3 cellular contexts compared by ENCODE assay signal in genomic region chr5:174725991-174726601, GRCh38.
TF ChIP-seq lines count a peak whose summit lies in the region.

No MANE protein-coding gene starts in this region.

TF ChIP-seq in HEK293, 187 proteins besides CTCF, POLR2A, EP300 and RAD21 (continues in another document):
- TF ChIP-seq OSR2 (tag by site-specific recombination; IDR thresholded peaks at IDR 0.05): no peak
- no peak for TF ChIP-seq ZSCAN5A (tag by site-specific recombination; IDR thresholded peaks at IDR 0.05)
- TF ChIP-seq, protein P1, sequence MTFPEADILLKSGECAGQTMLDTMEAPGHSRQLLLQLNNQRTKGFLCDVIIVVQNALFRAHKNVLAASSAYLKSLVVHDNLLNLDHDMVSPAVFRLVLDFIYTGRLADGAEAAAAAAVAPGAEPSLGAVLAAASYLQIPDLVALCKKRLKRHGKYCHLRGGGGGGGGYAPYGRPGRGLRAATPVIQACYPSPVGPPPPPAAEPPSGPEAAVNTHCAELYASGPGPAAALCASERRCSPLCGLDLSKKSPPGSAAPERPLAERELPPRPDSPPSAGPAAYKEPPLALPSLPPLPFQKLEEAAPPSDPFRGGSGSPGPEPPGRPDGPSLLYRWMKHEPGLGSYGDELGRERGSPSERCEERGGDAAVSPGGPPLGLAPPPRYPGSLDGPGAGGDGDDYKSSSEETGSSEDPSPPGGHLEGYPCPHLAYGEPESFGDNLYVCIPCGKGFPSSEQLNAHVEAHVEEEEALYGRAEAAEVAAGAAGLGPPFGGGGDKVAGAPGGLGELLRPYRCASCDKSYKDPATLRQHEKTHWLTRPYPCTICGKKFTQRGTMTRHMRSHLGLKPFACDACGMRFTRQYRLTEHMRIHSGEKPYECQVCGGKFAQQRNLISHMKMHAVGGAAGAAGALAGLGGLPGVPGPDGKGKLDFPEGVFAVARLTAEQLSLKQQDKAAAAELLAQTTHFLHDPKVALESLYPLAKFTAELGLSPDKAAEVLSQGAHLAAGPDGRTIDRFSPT (tag by site-specific recombination; IDR thresholded peaks at IDR 0.05): no peak
- TF ChIP-seq YY1 (tag by site-specific recombination; IDR thresholded peaks at IDR 0.05): no peak
- peak; percentile 62; the same call in 1 of the 2 replicates for TF ChIP-seq PRDM1 (tag by site-specific recombination; IDR thresholded peaks at IDR 0.05)
- no peak for TF ChIP-seq ZNF521 (tag by site-specific recombination; IDR thresholded peaks at IDR 0.05)
- no peak for TF ChIP-seq ZNF785 (tag by site-specific recombination; IDR thresholded peaks at IDR 0.05)
- TF ChIP-seq HOXA7 (CRISPR knock-in tag; IDR thresholded peaks at IDR 0.05; ENCODE audit: borderline replicate concordance): no peak
- peak; percentile 74 for TF ChIP-seq SCRT2 (tag by site-specific recombination; IDR thresholded peaks at IDR 0.05)
- peak; percentile 13; the same call in 1 of the 2 replicates for TF ChIP-seq SCRT1 (tag by site-specific recombination; IDR thresholded peaks at IDR 0.05; ENCODE audit: borderline replicate concordance)
- no peak for TF ChIP-seq ZNF202 (tag by site-specific recombination; IDR thresholded peaks at IDR 0.05; ENCODE audit: borderline replicate concordance)
- no peak for TF ChIP-seq ZIC2 (tag by site-specific recombination; IDR thresholded peaks at IDR 0.05)
- no peak for TF ChIP-seq ZNF776 (tag by site-specific recombination; IDR thresholded peaks at IDR 0.05; ENCODE audit: borderline replicate concordance)
- TF ChIP-seq, protein P2, sequence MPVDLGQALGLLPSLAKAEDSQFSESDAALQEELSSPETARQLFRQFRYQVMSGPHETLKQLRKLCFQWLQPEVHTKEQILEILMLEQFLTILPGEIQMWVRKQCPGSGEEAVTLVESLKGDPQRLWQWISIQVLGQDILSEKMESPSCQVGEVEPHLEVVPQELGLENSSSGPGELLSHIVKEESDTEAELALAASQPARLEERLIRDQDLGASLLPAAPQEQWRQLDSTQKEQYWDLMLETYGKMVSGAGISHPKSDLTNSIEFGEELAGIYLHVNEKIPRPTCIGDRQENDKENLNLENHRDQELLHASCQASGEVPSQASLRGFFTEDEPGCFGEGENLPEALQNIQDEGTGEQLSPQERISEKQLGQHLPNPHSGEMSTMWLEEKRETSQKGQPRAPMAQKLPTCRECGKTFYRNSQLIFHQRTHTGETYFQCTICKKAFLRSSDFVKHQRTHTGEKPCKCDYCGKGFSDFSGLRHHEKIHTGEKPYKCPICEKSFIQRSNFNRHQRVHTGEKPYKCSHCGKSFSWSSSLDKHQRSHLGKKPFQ (tag by site-specific recombination; IDR thresholded peaks at IDR 0.05): no peak

TF ChIP-seq in H1, 55 proteins besides CTCF, POLR2A, EP300 and RAD21:
- no peak for TF ChIP-seq BCL11A (IDR thresholded peaks at IDR 0.05; ENCODE audit: low read depth in 2 of 2, low read length in 2 of 2)
- TF ChIP-seq HDAC2 (IDR thresholded peaks at IDR 0.05; ENCODE audit: borderline replicate concordance in 1 of 2, low read depth in 2 of 2, low read length in 2 of 2): no peak
- TF ChIP-seq CBX8 (IDR thresholded peaks at IDR 0.05; ENCODE audit: borderline replicate concordance, low read depth, low read length): 0 out of 2 replicates have a peak, but pooled peaks have one; percentile 16
- no peak for TF ChIP-seq TEAD4 (IDR thresholded peaks at IDR 0.05; ENCODE audit: low read depth, low read length)

TF ChIP-seq in neural cell, 6 proteins besides CTCF, POLR2A, EP300 and RAD21:
- TF ChIP-seq TAF1 (IDR thresholded peaks at IDR 0.05; ENCODE audit: low read depth) (no peak), EZH2 (IDR thresholded peaks at IDR 0.05; ENCODE audit: borderline replicate concordance, insufficient read depth, low read length, poor library complexity, severe bottlenecking) (peak; percentile 4)
